Comparison of ENCODE assay signal across 2 cellular contexts in the genomic region with DNA sequence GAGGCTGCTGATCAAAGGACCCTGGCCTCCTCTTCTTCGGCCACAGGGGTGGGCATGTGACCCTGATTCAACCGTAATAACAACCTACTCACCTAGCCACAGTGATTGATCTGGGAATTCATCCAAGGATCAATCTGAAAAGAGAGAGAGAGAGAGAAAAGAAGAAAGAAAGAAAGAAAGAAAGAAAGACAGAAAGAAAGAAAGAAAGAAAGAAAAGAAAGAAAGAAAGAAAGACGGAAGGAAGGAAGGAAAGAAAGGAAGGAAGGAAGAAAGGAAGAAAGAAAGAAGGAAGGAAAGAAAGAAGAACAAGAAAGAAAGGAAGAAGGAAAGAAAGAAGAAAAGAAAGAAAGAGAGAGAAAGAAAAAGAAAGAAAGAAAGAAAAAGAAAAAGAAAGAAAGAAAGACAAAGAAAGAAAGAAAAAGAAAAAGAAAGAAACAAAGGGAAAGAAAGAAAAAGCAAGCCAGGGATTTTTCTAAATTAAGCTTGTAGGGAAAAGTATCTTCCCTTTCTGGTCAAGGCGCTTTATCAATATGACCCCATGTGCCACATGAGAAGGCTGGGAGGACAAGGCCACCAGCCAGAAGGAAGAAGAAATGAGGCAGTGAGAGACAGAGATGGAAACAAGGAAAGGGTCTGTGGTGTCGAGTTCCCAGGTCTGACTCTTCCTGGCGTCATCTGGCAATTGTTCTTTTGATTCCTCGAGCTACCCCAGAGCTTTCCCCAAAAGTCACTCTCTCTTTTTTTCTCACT.
A peak's percentile ranks its signal among the peaks of the same experiment; 100 is the strongest.
TF ChIP-seq lines count a peak whose summit lies in the region.

No MANE protein-coding gene starts in this region.

TF ChIP-seq in K562, 482 proteins besides CTCF, POLR2A, EP300 and RAD21 (continues in another document):
- TF ChIP-seq PHF21A (IDR thresholded peaks at IDR 0.05; ENCODE audit: borderline replicate concordance, low read depth): no peak
- TF ChIP-seq, protein P1, sequence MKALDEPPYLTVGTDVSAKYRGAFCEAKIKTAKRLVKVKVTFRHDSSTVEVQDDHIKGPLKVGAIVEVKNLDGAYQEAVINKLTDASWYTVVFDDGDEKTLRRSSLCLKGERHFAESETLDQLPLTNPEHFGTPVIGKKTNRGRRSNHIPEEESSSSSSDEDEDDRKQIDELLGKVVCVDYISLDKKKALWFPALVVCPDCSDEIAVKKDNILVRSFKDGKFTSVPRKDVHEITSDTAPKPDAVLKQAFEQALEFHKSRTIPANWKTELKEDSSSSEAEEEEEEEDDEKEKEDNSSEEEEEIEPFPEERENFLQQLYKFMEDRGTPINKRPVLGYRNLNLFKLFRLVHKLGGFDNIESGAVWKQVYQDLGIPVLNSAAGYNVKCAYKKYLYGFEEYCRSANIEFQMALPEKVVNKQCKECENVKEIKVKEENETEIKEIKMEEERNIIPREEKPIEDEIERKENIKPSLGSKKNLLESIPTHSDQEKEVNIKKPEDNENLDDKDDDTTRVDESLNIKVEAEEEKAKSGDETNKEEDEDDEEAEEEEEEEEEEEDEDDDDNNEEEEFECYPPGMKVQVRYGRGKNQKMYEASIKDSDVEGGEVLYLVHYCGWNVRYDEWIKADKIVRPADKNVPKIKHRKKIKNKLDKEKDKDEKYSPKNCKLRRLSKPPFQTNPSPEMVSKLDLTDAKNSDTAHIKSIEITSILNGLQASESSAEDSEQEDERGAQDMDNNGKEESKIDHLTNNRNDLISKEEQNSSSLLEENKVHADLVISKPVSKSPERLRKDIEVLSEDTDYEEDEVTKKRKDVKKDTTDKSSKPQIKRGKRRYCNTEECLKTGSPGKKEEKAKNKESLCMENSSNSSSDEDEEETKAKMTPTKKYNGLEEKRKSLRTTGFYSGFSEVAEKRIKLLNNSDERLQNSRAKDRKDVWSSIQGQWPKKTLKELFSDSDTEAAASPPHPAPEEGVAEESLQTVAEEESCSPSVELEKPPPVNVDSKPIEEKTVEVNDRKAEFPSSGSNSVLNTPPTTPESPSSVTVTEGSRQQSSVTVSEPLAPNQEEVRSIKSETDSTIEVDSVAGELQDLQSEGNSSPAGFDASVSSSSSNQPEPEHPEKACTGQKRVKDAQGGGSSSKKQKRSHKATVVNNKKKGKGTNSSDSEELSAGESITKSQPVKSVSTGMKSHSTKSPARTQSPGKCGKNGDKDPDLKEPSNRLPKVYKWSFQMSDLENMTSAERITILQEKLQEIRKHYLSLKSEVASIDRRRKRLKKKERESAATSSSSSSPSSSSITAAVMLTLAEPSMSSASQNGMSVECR (CRISPR knock-in tag; IDR thresholded peaks at IDR 0.05): no peak
- TF ChIP-seq NFIC (IDR thresholded peaks at IDR 0.05): no peak
- no peak for TF ChIP-seq HDAC6 (IDR thresholded peaks at IDR 0.05; ENCODE audit: low read depth, low read length)
- 0 out of 2 replicates have a peak, but pooled peaks have one; percentile 18 for TF ChIP-seq DPF2 (IDR thresholded peaks at IDR 0.05)
- TF ChIP-seq ZNF780A (CRISPR knock-in tag; IDR thresholded peaks at IDR 0.05): no peak
- TF ChIP-seq ZNF124 (CRISPR knock-in tag; IDR thresholded peaks at IDR 0.05): no peak
- TF ChIP-seq NBN (IDR thresholded peaks at IDR 0.05; ENCODE audit: low read depth): 0 out of 2 replicates have a peak, but pooled peaks have one; percentile 26
- no peak for TF ChIP-seq NEUROD1 (IDR thresholded peaks at IDR 0.05; ENCODE audit: borderline replicate concordance, low read depth, low read length, partially characterized antibody)
- TF ChIP-seq OTX1 (CRISPR knock-in tag; IDR thresholded peaks at IDR 0.05): 0 out of 2 replicates have a peak, but pooled peaks have one; percentile 40
- TF ChIP-seq, protein P2, sequence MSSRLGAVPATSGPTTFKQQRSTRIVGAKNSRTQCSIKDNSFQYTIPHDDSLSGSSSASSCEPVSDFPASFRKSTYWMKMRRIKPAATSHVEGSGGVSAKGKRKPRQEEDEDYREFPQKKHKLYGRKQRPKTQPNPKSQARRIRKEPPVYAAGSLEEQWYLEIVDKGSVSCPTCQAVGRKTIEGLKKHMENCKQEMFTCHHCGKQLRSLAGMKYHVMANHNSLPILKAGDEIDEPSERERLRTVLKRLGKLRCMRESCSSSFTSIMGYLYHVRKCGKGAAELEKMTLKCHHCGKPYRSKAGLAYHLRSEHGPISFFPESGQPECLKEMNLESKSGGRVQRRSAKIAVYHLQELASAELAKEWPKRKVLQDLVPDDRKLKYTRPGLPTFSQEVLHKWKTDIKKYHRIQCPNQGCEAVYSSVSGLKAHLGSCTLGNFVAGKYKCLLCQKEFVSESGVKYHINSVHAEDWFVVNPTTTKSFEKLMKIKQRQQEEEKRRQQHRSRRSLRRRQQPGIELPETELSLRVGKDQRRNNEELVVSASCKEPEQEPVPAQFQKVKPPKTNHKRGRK (tag; IDR thresholded peaks at IDR 0.05): peak; percentile 100
- TF ChIP-seq, protein P3, sequence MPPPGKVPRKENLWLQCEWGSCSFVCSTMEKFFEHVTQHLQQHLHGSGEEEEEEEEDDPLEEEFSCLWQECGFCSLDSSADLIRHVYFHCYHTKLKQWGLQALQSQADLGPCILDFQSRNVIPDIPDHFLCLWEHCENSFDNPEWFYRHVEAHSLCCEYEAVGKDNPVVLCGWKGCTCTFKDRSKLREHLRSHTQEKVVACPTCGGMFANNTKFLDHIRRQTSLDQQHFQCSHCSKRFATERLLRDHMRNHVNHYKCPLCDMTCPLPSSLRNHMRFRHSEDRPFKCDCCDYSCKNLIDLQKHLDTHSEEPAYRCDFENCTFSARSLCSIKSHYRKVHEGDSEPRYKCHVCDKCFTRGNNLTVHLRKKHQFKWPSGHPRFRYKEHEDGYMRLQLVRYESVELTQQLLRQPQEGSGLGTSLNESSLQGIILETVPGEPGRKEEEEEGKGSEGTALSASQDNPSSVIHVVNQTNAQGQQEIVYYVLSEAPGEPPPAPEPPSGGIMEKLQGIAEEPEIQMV (tag; conservative IDR thresholded peaks at IDR 0.05; ENCODE audit: low read depth): 0 out of 2 replicates have a peak, but pooled peaks have one; percentile 26
- TF ChIP-seq ZNF41 (CRISPR knock-in tag; conservative IDR thresholded peaks at IDR 0.05): no peak
- TF ChIP-seq, protein P4, sequence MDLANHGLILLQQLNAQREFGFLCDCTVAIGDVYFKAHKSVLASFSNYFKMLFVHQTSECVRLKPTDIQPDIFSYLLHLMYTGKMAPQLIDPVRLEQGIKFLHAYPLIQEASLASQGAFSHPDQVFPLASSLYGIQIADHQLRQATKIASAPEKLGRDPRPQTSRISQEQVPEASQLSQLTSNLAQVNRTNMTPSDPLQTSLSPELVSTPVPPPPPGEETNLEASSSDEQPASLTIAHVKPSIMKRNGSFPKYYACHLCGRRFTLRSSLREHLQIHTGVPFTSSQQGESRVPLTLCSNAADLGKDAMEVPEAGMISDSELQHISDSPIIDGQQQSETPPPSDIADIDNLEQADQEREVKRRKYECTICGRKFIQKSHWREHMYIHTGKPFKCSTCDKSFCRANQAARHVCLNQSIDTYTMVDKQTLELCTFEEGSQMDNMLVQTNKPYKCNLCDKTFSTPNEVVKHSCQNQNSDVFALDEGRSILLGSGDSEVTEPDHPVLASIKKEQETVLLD (IDR thresholded peaks at IDR 0.05): 0 out of 2 replicates have a peak, but pooled peaks have one; percentile 40
- TF ChIP-seq IRF2 (CRISPR knock-in tag; IDR thresholded peaks at IDR 0.05): no peak

TF ChIP-seq in liver, 16 proteins besides CTCF, POLR2A, EP300 and RAD21:
- TF ChIP-seq FOXA1 (IDR thresholded peaks at IDR 0.05) (no peak), TAF1 (conservative IDR thresholded peaks at IDR 0.05) (no peak), SP1 (IDR thresholded peaks at IDR 0.05) (no peak), RXRA (IDR thresholded peaks at IDR 0.05) (no peak), YY1 (IDR thresholded peaks at IDR 0.05) (no peak), HNF4A (conservative IDR thresholded peaks at IDR 0.05) (no peak)
- TF ChIP-seq, protein P5, sequence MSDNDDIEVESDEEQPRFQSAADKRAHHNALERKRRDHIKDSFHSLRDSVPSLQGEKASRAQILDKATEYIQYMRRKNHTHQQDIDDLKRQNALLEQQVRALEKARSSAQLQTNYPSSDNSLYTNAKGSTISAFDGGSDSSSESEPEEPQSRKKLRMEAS (IDR thresholded peaks at IDR 0.05): no peak
- TF ChIP-seq, protein P6, sequence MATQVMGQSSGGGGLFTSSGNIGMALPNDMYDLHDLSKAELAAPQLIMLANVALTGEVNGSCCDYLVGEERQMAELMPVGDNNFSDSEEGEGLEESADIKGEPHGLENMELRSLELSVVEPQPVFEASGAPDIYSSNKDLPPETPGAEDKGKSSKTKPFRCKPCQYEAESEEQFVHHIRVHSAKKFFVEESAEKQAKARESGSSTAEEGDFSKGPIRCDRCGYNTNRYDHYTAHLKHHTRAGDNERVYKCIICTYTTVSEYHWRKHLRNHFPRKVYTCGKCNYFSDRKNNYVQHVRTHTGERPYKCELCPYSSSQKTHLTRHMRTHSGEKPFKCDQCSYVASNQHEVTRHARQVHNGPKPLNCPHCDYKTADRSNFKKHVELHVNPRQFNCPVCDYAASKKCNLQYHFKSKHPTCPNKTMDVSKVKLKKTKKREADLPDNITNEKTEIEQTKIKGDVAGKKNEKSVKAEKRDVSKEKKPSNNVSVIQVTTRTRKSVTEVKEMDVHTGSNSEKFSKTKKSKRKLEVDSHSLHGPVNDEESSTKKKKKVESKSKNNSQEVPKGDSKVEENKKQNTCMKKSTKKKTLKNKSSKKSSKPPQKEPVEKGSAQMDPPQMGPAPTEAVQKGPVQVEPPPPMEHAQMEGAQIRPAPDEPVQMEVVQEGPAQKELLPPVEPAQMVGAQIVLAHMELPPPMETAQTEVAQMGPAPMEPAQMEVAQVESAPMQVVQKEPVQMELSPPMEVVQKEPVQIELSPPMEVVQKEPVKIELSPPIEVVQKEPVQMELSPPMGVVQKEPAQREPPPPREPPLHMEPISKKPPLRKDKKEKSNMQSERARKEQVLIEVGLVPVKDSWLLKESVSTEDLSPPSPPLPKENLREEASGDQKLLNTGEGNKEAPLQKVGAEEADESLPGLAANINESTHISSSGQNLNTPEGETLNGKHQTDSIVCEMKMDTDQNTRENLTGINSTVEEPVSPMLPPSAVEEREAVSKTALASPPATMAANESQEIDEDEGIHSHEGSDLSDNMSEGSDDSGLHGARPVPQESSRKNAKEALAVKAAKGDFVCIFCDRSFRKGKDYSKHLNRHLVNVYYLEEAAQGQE (IDR thresholded peaks at IDR 0.05): no peak
